ENCODE assay signal across 16 cellular contexts in the genomic region with DNA sequence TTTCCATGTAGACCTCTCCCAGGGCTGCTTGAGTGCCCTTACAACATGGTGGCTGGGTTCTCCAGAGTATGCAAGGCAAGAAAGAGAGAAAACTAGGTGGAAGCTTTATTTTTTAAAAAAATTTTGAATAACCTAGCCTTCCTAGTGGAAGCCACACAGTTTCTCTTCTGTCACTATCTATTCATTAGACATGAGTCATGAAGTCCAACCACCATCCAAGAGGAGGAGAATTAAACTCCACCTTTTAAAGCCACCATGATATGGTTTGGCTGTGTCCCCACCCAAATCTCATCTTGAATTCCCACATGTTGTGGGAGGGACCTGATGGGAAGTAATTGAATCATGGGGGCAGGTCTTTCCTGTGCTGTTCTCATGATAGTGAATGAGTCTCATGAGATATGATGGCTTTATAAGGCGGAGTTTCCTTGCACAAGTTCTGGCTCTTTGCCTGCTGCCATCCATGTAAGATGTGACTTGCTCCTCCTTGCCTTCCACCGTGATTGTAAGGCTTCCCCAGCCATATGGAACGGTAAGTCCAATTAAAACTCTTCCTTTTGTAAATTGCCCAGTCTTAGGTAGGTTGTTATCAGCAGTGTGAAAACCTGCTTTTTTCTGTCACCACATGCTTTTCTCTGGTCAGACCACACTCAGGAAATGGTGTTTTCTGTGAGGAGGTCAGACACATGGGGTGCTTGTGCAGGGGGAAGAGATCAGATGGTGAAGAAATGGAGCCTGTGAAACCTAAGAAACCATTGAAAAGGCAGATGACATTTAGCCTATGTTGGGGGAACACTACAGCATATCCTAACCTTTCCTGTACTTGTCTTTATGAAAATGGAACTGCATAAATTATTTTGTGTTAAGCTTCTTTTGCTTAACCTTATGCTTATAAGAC. TPM values are rescaled to one million over a fixed set of nuclear protein-coding genes. Genes with fewer than 3 reads are reported as not detected.
DNase-seq lines count a peak whose midpoint lies in the region; ATAC-seq and TF ChIP-seq lines count a peak whose summit lies in the region.
"Had no signal": no experiment of that assay in that cellular context is flagged by ENCODE, and none has a peak within 500 bp of the region (broad histone marks: within the 10 kb centered on the region; RNA-seq: fewer than 3 reads in every experiment).

No MANE protein-coding gene starts in this region.

- H3K27ac ChIP-seq in neuronal stem cell (replicated peaks; ENCODE audit: low read length): no peak overlapping the region

- H3K36me3 ChIP-seq in neuronal stem cell (replicated peaks in 1 of 2; ENCODE audit: control insufficient read depth in 2 of 2, insufficient read depth in 2 of 2, low read length in 2 of 2): no peaks in the 10 kb centered on the region

- no peak overlapping the region for H3K14ac ChIP-seq in neuronal stem cell (ENCODE audit: low read length)

- H3K9me3 Mint-ChIP-seq in natural killer cell: peaks cover 0 to 6% of the 10 kb centered on the region in 2 donors

- peaks cover 27 to 29% of the 10 kb centered on the region in 2 donors for H3K4me1 Mint-ChIP-seq in natural killer cell

- H3K23ac ChIP-seq in neuronal stem cell (ENCODE audit: low read depth, low read length, poor library complexity): no peak overlapping the region

- H3K4me1 ChIP-seq in neuronal stem cell (ENCODE audit: control insufficient read depth in 2 of 2, insufficient read depth in 1 of 2, low read depth in 1 of 2, low read length in 2 of 2): peaks cover 2 to 7% of the 10 kb centered on the region in 2 donors

- no peak overlapping the region for H2AFZ ChIP-seq in neuronal stem cell (ENCODE audit: low read length)

- no peak overlapping the region for H2BK120ac ChIP-seq in neuronal stem cell (ENCODE audit: low read depth, low read length)

- WGBS in neuronal stem cell (ENCODE audit: extremely low coverage in 2 of 2, insufficient read length in 2 of 2, insufficient replicate concordance in 1 of 2), 2 donors: no CpG with 5 or more reads among the region's 3 CpGs

- no peak overlapping the region for H3K9ac ChIP-seq in neuronal stem cell (ENCODE audit: low read depth, low read length, poor library complexity)
- H3K9ac ChIP-seq: SK-N-SH had no signal

- H3K27me3 Mint-ChIP-seq in natural killer cell (ENCODE audit: low read depth in 2 of 2): peaks cover 11 to 15% of the 10 kb centered on the region in 2 donors

- peaks cover 5 to 6% of the 10 kb centered on the region in 2 donors for H3K9me3 ChIP-seq in neuronal stem cell (replicated peaks in 1 of 2; ENCODE audit: control insufficient read depth in 2 of 2, insufficient read depth in 1 of 2, low read depth in 1 of 2, low read length in 2 of 2)
- H3K9me3 ChIP-seq: SK-N-SH had no signal

- H3K4me2 ChIP-seq in neuronal stem cell (ENCODE audit: insufficient read depth, low read length, poor library complexity, severe bottlenecking): no peak overlapping the region
- H3K4me2 ChIP-seq: SK-N-SH, smooth muscle cell had no signal

- peak overlapping the region; percentile 70 to 77 for H3K27ac Mint-ChIP-seq in natural killer cell

- DNase-seq in MV-4-11 (lab: John Stamatoyannopoulos, UW) (peak; percentile 8), natural killer cell (no peak), neuronal stem cell (ENCODE audit: low spot score) (no peak), amygdala (lab: John Stamatoyannopoulos, UW) (no peak)
- DNase-seq in stimulated activated CD4-positive, alpha-beta T cell treated with anti-CD3 and anti-CD28 coated beads, Interleukin-4, amount 100 ng/mL, for 4 hours: no peak
- DNase-seq: activated naive CD4-positive, alpha-beta T cell; DMS79; effector CD4-positive, alpha-beta T cell; NCI-H1694; PC-3; posterior cingulate gyrus; SK-N-SH had no signal

- no peaks in the 10 kb centered on the region for H3K79me1 ChIP-seq in neuronal stem cell (ENCODE audit: low read depth, low read length)

- H3K4me3 ChIP-seq in neuronal stem cell (ENCODE audit: low read length in 2 of 2): no peak overlapping the region
- H3K4me3 ChIP-seq: smooth muscle cell had no signal

- no peak overlapping the region for H4K91ac ChIP-seq in neuronal stem cell (ENCODE audit: low read depth, low read length, poor library complexity)

- ATAC-seq in GM18867 (IDR thresholded peaks at IDR 0.05; ENCODE audit: unreplicated experiment) (peak; percentile 83), GM21619 (IDR thresholded peaks at IDR 0.05; ENCODE audit: unreplicated experiment) (peak; percentile 65), natural killer cell (peak; percentile 66 to 98 (median 86)), GM19467 (IDR thresholded peaks at IDR 0.05; ENCODE audit: unreplicated experiment) (no peak)
- ATAC-seq: PC-3 had no signal

- H2BK5ac ChIP-seq in neuronal stem cell (ENCODE audit: low read length): no peak overlapping the region

- no peak for TF ChIP-seq CTCF in natural killer cell (IDR thresholded peaks at IDR 0.05)

- no peaks in the 10 kb centered on the region for H3K36me3 Mint-ChIP-seq in natural killer cell

- intact Hi-C loops in natural killer cell (cut with micrococcal nuclease): loop anchor here (5.0 kb wide), 1 partner anchor 55 kb away; no protein-coding TSS in a partner anchor

- H2BK12ac ChIP-seq in neuronal stem cell (ENCODE audit: low read length): no peak overlapping the region

- no peaks in the 10 kb centered on the region for H3K27me3 ChIP-seq in neuronal stem cell (ENCODE audit: control insufficient read depth in 3 of 3, insufficient read depth in 3 of 3, low read depth in 1 of 3, low read length in 3 of 3)

- H2BK15ac ChIP-seq in neuronal stem cell (ENCODE audit: low read length): no peak overlapping the region

- H3K4me3 Mint-ChIP-seq in natural killer cell: peak overlapping the region; percentile 73

- no peak overlapping the region for H2AK5ac ChIP-seq in neuronal stem cell (ENCODE audit: low read depth, low read length)

- no peak overlapping the region for H4K8ac ChIP-seq in neuronal stem cell (ENCODE audit: low read depth, low read length)

- no peak overlapping the region for H3K18ac ChIP-seq in neuronal stem cell (ENCODE audit: low read length)

- H3K4ac ChIP-seq in neuronal stem cell (ENCODE audit: low read length): no peak overlapping the region

RNA-seq across cellular contexts. Expression of a gene that starts 57.7 kb away (rescaled TPM):
- total RNA-seq in natural killer cell: 100 to 1,000 TPM; 173 to 221 (median 185) TPM
- polyA plus RNA-seq in neuronal stem cell (2013, experiment 1 of 2): 91.9 TPM
- 92.3 TPM for polyA plus RNA-seq in neuronal stem cell (2013, experiment 2 of 2)
